In the genomic region with DNA sequence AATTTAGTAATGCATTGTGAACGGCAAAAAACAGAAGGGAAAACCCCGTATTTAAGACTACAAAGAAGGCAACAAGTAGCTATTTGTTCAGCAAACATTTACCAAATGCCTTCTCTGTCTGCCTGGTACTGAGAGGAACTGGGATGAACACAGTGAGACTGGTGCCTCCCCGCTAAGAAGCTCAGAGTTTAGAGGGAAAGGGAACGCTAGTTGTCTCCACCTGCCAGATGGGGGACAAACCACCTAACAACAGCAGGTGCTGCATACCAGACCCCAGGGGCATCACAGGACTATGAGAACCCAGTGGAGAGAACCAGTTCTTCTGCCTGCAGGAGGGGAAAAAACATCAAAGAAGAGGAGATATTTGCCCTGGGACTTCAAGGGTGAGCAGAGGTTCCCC, we compare ENCODE assay signal across 24 cellular contexts.
DNase-seq lines count a peak whose midpoint lies in the region; ATAC-seq, FAIRE-seq and TF ChIP-seq lines count a peak whose summit lies in the region.
"Had no signal": no experiment of that assay in that cellular context is flagged by ENCODE, and none has a peak within 500 bp of the region (broad histone marks: within the 10 kb centered on the region; RNA-seq: fewer than 3 reads in every experiment).

No MANE protein-coding gene starts in this region.

- no peak overlapping the region for H3K9ac ChIP-seq in HepG2 (ENCODE audit: insufficient read depth, low read depth, low read length)

- H3K4me1 Mint-ChIP-seq in activated CD4-positive, alpha-beta memory T cell treated with anti-CD3 and anti-CD28 coated beads, Interleukin-2, amount 10 ng/mL, durations not matched to agents 7 days and 5 days, result no peaks in the 10 kb centered on the region

- H3K9me3 Mint-ChIP-seq in activated CD4-positive, alpha-beta memory T cell treated with anti-CD3 and anti-CD28 coated beads, Interleukin-2, amount 10 ng/mL, durations not matched to agents 7 days and 5 days, result no peaks in the 10 kb centered on the region
- H3K9me3 Mint-ChIP-seq: activated CD8-positive, alpha-beta T cell treated with anti-CD3 and anti-CD28 coated beads for 36 hours; activated T-cell treated with anti-CD3 and anti-CD28 coated beads, Interleukin-2, amount 50 U/mL, for 4 hours; dendritic cell treated with granulocyte-macrophage colony-stimulating factor and Interleukin-4, amounts not matched to agents 40 ng/mL and 50 ng/mL, for 4 days had no signal

- no peaks in the 10 kb centered on the region for H3K27me3 Mint-ChIP-seq in activated CD4-positive, alpha-beta memory T cell treated with anti-CD3 and anti-CD28 coated beads, Interleukin-2, amount 10 ng/mL, durations not matched to agents 7 days and 5 days
- H3K27me3 Mint-ChIP-seq: activated CD8-positive, alpha-beta T cell treated with anti-CD3 and anti-CD28 coated beads for 36 hours; dendritic cell treated with granulocyte-macrophage colony-stimulating factor and Interleukin-4, amounts not matched to agents 40 ng/mL and 50 ng/mL, for 4 days had no signal

- DNase-seq in COLO668 (lab: John Stamatoyannopoulos, UW; ENCODE audit: unreplicated experiment), result peak; percentile 9
- peak; percentile 8 for DNase-seq in HuH-7 (ENCODE audit: low spot score)
- peak; percentile 54 for DNase-seq in HepG2 (ENCODE audit: low spot score)
- no peak for DNase-seq in HEK293T (ENCODE audit: extremely low spot score)
- no peak for DNase-seq in activated CD4-positive, alpha-beta memory T cell treated with anti-CD3 and anti-CD28 coated beads, Interleukin-2, amount 10 ng/mL, durations not matched to agents 7 days and 5 days
- DNase-seq in NCI-H82 treated with DMSO at 0.1 percent for 48 hours (lab: John Stamatoyannopoulos, UW; ENCODE audit: unreplicated experiment), result no peak
- no peak for DNase-seq in NCI-H1694 treated with DMSO at 0.1 percent for 48 hours (lab: John Stamatoyannopoulos, UW)
- DNase-seq: activated CD8-positive, alpha-beta T cell treated with anti-CD3 and anti-CD28 coated beads for 36 hours; activated naive CD4-positive, alpha-beta T cell; activated T-cell treated with anti-CD3 and anti-CD28 coated beads, Interleukin-2, amount 50 U/mL, for 4 hours; Calu3; left ventricle myocardium inferior; mucosa of descending colon; MV-4-11; NCI-H2029 treated with DMSO at 0.1 percent for 48 hours; NCI-H510A treated with DMSO at 0.1 percent for 48 hours; sigmoid colon; stimulated activated CD8-positive, alpha-beta memory T cell treated with anti-CD3 and anti-CD28 coated beads, Interleukin-4, amount 100 ng/mL, for 48 hours; T1000 had no signal

- no peak overlapping the region for H3K4me3 ChIP-seq in HepG2 (replicated peaks in 1 of 3; ENCODE audit: insufficient read depth in 1 of 3, low read depth in 2 of 3, low read length in 3 of 3)
- H3K4me3 ChIP-seq: A549, HAP-1, left ventricle myocardium inferior, mucosa of descending colon, sigmoid colon had no signal

- intact Hi-C loops in HepG2 (cut with micrococcal nuclease; ENCODE audit: unreplicated experiment), result loop anchor here (2.0 kb wide), 1 partner anchor 48 kb away; no protein-coding TSS in a partner anchor

- peak; percentile 87 for ATAC-seq in HepG2
- ATAC-seq: A549; activated CD8-positive, alpha-beta T cell treated with anti-CD3 and anti-CD28 coated beads for 36 hours; activated T-cell treated with anti-CD3 and anti-CD28 coated beads, Interleukin-2, amount 50 U/mL, for 4 hours; mucosa of descending colon had no signal

- H3K36me3 Mint-ChIP-seq in activated CD4-positive, alpha-beta memory T cell treated with anti-CD3 and anti-CD28 coated beads, Interleukin-2, amount 10 ng/mL, durations not matched to agents 7 days and 5 days (ENCODE audit: low read depth), result no peaks in the 10 kb centered on the region

- in situ Hi-C loops in HepG2 (cut with HindIII; ENCODE audit: extremely low pct_ligation_motif_present, low pct_unique_long_range_greater_than_20kb), result no loop called here

- H3K36me3 ChIP-seq in HepG2 (replicated peaks in 1 of 2; ENCODE audit: control insufficient read depth in 1 of 2, insufficient read depth in 2 of 2, low read length in 2 of 2), result peaks cover 9 to 20% of the 10 kb centered on the region in 2 experiments

- TF ChIP-seq EP300 in HepG2 (IDR thresholded peaks at IDR 0.05; ENCODE audit: low read depth in 2 of 2, low read length in 2 of 2) (0 out of 4 replicates have a peak, but pooled peaks of 1 of the 2 experiments have one; percentile 5), HepG2 (CRISPR knock-in tag; IDR thresholded peaks at IDR 0.05; ENCODE audit: borderline replicate concordance) (no peak)

- BruUV-seq in HepG2 (replicated peaks; lab: Mats Ljungman, UMichigan), result no TSS peak

- no peak for TF ChIP-seq RAD21 in HepG2 (CRISPR knock-in tag; IDR thresholded peaks at IDR 0.05)

- peak; percentile 52 for FAIRE-seq in HepG2 (lab: Jason Lieb, UNC)
- FAIRE-seq: A549, urothelium cell line had no signal

- H3K27ac ChIP-seq in angular gyrus (ENCODE audit: low read depth, low read length) (peak overlapping the region; percentile 72), HepG2 (ENCODE audit: extremely low read length, insufficient read depth, low read length) (no peak overlapping the region)
- H3K27ac ChIP-seq: A549, left ventricle myocardium inferior, sigmoid colon had no signal

- H2AFZ ChIP-seq in HepG2 (ENCODE audit: low read length), result no peak overlapping the region

- TF ChIP-seq CTCF in HepG2 (CRISPR knock-in tag; IDR thresholded peaks at IDR 0.05), result peak; percentile 37

- no peak for TF ChIP-seq POLR2A in HepG2 (IDR thresholded peaks at IDR 0.05; ENCODE audit: insufficient read depth in 1 of 2, low read depth in 2 of 2, low read length in 2 of 2)

- peaks cover 27% of the 10 kb centered on the region for H3K4me1 ChIP-seq in HepG2 (ENCODE audit: insufficient read depth, low read length)
- H3K4me1 ChIP-seq: A549, left ventricle myocardium inferior had no signal

- CTCF ChIA-PET in HepG2 (lab: Yijun Ruan, JAX; ENCODE audit: low intra/inter-chr PET ratio, low total read pairs) (no interaction called here), HEK293T (lab: Yijun Ruan, JAX) (no interaction called here)
- CTCF ChIA-PET in activated CD4-positive, alpha-beta memory T cell treated with anti-CD3 and anti-CD28 coated beads, Interleukin-2, amount 10 ng/mL, durations not matched to agents 7 days and 5 days (lab: Charles Lee), result no interaction called here

- no peaks in the 10 kb centered on the region for H3K9me3 ChIP-seq in HepG2 (ENCODE audit: low read length)
- H3K9me3 ChIP-seq: A549, HAP-1, left ventricle myocardium inferior, mucosa of descending colon, sigmoid colon had no signal

- H3K27me3 ChIP-seq in HepG2 (ENCODE audit: control insufficient read depth in 1 of 2, insufficient read depth in 2 of 2, low read length in 2 of 2), result no peaks in the 10 kb centered on the region
- H3K27me3 ChIP-seq: sigmoid colon had no signal

- POLR2A ChIA-PET in HepG2 (lab: Yijun Ruan, JAX), result interaction anchor here (1.2 kb wide), 1 partner anchor 48 kb away, joined by 3 read pairs; no protein-coding TSS in a partner anchor
- POLR2A ChIA-PET in HEK293T (lab: Yijun Ruan, JAX), result no interaction called here
- POLR2A ChIA-PET in activated CD4-positive, alpha-beta memory T cell treated with anti-CD3 and anti-CD28 coated beads, Interleukin-2, amount 10 ng/mL, durations not matched to agents 7 days and 5 days (lab: Charles Lee), result interaction anchor here (1.1 kb wide), 1 partner anchor 24 kb away, joined by 3 read pairs; no protein-coding TSS in a partner anchor

- no peak overlapping the region for H3K4me2 ChIP-seq in HepG2 (ENCODE audit: low read depth, low read length)
- H3K4me2 ChIP-seq: A549 had no signal

- 34% methylated on average over 4 of the region's 4 CpGs for WGBS in HepG2 (ENCODE audit: low lambda C conversion rate)

- no peak overlapping the region for H3K27ac Mint-ChIP-seq in activated CD4-positive, alpha-beta memory T cell treated with anti-CD3 and anti-CD28 coated beads, Interleukin-2, amount 10 ng/mL, durations not matched to agents 7 days and 5 days
- H3K27ac Mint-ChIP-seq: activated CD8-positive, alpha-beta T cell treated with anti-CD3 and anti-CD28 coated beads for 36 hours; dendritic cell treated with granulocyte-macrophage colony-stimulating factor and Interleukin-4, amounts not matched to agents 40 ng/mL and 50 ng/mL, for 4 days had no signal

- H3K4me3 Mint-ChIP-seq in activated CD4-positive, alpha-beta memory T cell treated with anti-CD3 and anti-CD28 coated beads, Interleukin-2, amount 10 ng/mL, durations not matched to agents 7 days and 5 days, result no peak overlapping the region
- H3K4me3 Mint-ChIP-seq: activated CD8-positive, alpha-beta T cell treated with anti-CD3 and anti-CD28 coated beads for 36 hours; activated T-cell treated with anti-CD3 and anti-CD28 coated beads, Interleukin-2, amount 50 U/mL, for 4 hours; dendritic cell treated with granulocyte-macrophage colony-stimulating factor and Interleukin-4, amounts not matched to agents 40 ng/mL and 50 ng/mL, for 4 days had no signal

- no peaks in the 10 kb centered on the region for H4K20me1 ChIP-seq in HepG2 (ENCODE audit: insufficient read depth, low read length)

- H3K79me2 ChIP-seq in HepG2 (ENCODE audit: insufficient read depth, low read length), result no peaks in the 10 kb centered on the region

TF ChIP-seq in HepG2, 621 proteins besides CTCF, POLR2A, EP300 and RAD21 (continues in another document):
- TF ChIP-seq, protein P1, sequence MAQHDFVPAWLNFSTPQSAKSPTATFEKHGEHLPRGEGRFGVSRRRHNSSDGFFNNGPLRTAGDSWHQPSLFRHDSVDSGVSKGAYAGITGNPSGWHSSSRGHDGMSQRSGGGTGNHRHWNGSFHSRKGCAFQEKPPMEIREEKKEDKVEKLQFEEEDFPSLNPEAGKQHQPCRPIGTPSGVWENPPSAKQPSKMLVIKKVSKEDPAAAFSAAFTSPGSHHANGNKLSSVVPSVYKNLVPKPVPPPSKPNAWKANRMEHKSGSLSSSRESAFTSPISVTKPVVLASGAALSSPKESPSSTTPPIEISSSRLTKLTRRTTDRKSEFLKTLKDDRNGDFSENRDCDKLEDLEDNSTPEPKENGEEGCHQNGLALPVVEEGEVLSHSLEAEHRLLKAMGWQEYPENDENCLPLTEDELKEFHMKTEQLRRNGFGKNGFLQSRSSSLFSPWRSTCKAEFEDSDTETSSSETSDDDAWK (CRISPR knock-in tag; IDR thresholded peaks at IDR 0.05), result no peak
- peak; percentile 32 for TF ChIP-seq TCF7 (IDR thresholded peaks at IDR 0.05; ENCODE audit: low read depth)

TF ChIP-seq in HEK293T, 16 proteins besides CTCF, POLR2A, EP300 and RAD21:
- TF ChIP-seq CTBP1 (IDR thresholded peaks at IDR 0.05; ENCODE audit: borderline replicate concordance) (no peak), FOXM1 (IDR thresholded peaks at IDR 0.05; ENCODE audit: borderline replicate concordance) (no peak), FOXK2 (IDR thresholded peaks at IDR 0.05) (no peak)

Comparison
In these comparisons a context has a peak if more than half of its experiments do, and no peak if none do; other contexts are left out.
1. DNase-seq: peak in COLO668 (single experiment), HuH-7 (single experiment) and HepG2 (single experiment); none in HEK293T (single experiment), activated CD4-positive, alpha-beta memory T cell treated with anti-CD3 and anti-CD28 coated beads, Interleukin-2, amount 10 ng/mL, durations not matched to agents 7 days and 5 days (single experiment), NCI-H82 treated with DMSO at 0.1 percent for 48 hours (single experiment) and NCI-H1694 treated with DMSO at 0.1 percent for 48 hours (single experiment).